Comparison of ENCODE assay signal across 11 cellular contexts in the genomic region with DNA sequence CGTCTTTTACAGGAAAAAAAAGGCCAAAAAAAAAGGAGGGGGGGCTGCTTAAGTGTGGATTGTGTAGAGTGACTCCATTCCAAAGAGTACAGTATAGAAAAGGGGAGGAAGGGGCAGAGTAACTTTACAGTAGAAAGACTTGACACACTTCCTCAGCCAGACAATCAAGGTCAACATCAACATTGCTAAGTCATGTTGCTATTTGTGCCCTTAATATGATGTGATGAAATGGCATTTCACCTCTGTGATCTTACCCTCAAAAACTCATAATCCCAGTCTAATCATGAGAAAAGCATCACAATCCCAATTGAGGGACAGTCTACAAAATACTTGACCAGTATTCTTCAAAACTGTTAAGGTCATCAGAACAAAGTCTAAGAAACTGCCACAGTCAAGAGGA. TPM values are rescaled to one million over a fixed set of nuclear protein-coding genes. Genes with fewer than 3 reads are reported as not detected.
DNase-seq lines count a peak whose midpoint lies in the region; ATAC-seq and TF ChIP-seq lines count a peak whose summit lies in the region.
"Had no signal": no experiment of that assay in that cellular context is flagged by ENCODE, and none has a peak within 500 bp of the region (broad histone marks: within the 10 kb centered on the region; RNA-seq: fewer than 3 reads in every experiment).

No MANE protein-coding gene starts in this region.

- H3K4me3 ChIP-seq in lung: no peak overlapping the region
- H3K4me3 ChIP-seq in upper lobe of left lung: no peak overlapping the region

- no peak for TF ChIP-seq EP300 in upper lobe of left lung (IDR thresholded peaks at IDR 0.05)

- no peak overlapping the region for H3K4me3 Mint-ChIP-seq in activated naive CD8-positive, alpha-beta T cell
- H3K4me3 Mint-ChIP-seq in activated naive CD8-positive, alpha-beta T cell treated with anti-CD3 and anti-CD28 coated beads for 36 hours: no peak overlapping the region
- H3K4me3 Mint-ChIP-seq in activated B cell treated with CpG ODN at 0.5 μM for 24 hours: no peak overlapping the region

- no peak for DNase-seq in activated naive CD8-positive, alpha-beta T cell treated with anti-CD3 and anti-CD28 coated beads for 36 hours
- DNase-seq in activated B cell treated with CpG ODN at 0.5 μM for 24 hours (no peak), lung (ENCODE audit: low spot score) (no peak), upper lobe of left lung (no peak), NCI-H774 (lab: John Stamatoyannopoulos, UW) (no peak), NCI-H69 (lab: John Stamatoyannopoulos, UW) (no peak)
- DNase-seq: activated gamma-delta T cell, NCI-H1105 treated with DMSO at 0.1 percent for 48 hours had no signal

- no peaks in the 10 kb centered on the region for H3K9me3 Mint-ChIP-seq in activated naive CD8-positive, alpha-beta T cell (ENCODE audit: low read depth)
- H3K9me3 Mint-ChIP-seq in activated naive CD8-positive, alpha-beta T cell treated with anti-CD3 and anti-CD28 coated beads for 36 hours: no peaks in the 10 kb centered on the region
- no peaks in the 10 kb centered on the region for H3K9me3 Mint-ChIP-seq in activated B cell treated with CpG ODN at 0.5 μM for 24 hours

- peaks cover 2% of the 10 kb centered on the region for H3K36me3 Mint-ChIP-seq in activated naive CD8-positive, alpha-beta T cell
- H3K36me3 Mint-ChIP-seq in activated naive CD8-positive, alpha-beta T cell treated with anti-CD3 and anti-CD28 coated beads for 36 hours: peaks cover 7% of the 10 kb centered on the region
- H3K36me3 Mint-ChIP-seq in activated B cell treated with CpG ODN at 0.5 μM for 24 hours (ENCODE audit: low read depth): peaks cover 4% of the 10 kb centered on the region

- H3K27me3 Mint-ChIP-seq in activated naive CD8-positive, alpha-beta T cell: no peaks in the 10 kb centered on the region
- no peaks in the 10 kb centered on the region for H3K27me3 Mint-ChIP-seq in activated naive CD8-positive, alpha-beta T cell treated with anti-CD3 and anti-CD28 coated beads for 36 hours
- no peaks in the 10 kb centered on the region for H3K27me3 Mint-ChIP-seq in activated B cell treated with CpG ODN at 0.5 μM for 24 hours

- no peak for TF ChIP-seq CTCF in activated B cell treated with CpG ODN at 0.5 μM for 24 hours (IDR thresholded peaks at IDR 0.05)
- no peak for TF ChIP-seq CTCF in lung (IDR thresholded peaks at IDR 0.05; ENCODE audit: control extremely low read depth, extremely low read depth)
- TF ChIP-seq CTCF in upper lobe of left lung (IDR thresholded peaks at IDR 0.05): no peak

- peaks cover 40% of the 10 kb centered on the region for H3K4me1 Mint-ChIP-seq in activated naive CD8-positive, alpha-beta T cell (ENCODE audit: low read depth)
- H3K4me1 Mint-ChIP-seq in activated naive CD8-positive, alpha-beta T cell treated with anti-CD3 and anti-CD28 coated beads for 36 hours: peaks cover 28% of the 10 kb centered on the region
- peaks cover 46% of the 10 kb centered on the region for H3K4me1 Mint-ChIP-seq in activated B cell treated with CpG ODN at 0.5 μM for 24 hours

- no peaks in the 10 kb centered on the region for H3K9me3 ChIP-seq in lung (ENCODE audit: control insufficient read depth in 2 of 2, insufficient read depth in 1 of 2, low read length in 1 of 2)
- H3K9me3 ChIP-seq in upper lobe of left lung: no peaks in the 10 kb centered on the region

- 55 to 75% methylated on average over 1 of the region's 1 CpG for WGBS in lung, 2 donors
- WGBS in upper lobe of left lung, 2 donors: 50 to 70% methylated on average over 1 of the region's 1 CpG

- no peak for TF ChIP-seq POLR2A in upper lobe of left lung (IDR thresholded peaks at IDR 0.05)

- CTCF ChIA-PET in activated B cell treated with CpG ODN at 0.5 μM for 24 hours (lab: Charles Lee): interaction anchor here (1.4 to 4.3 kb wide), 6 partner anchors 28 to 110 kb away, joined by 3 to 77 read pairs (median 6); no protein-coding TSS in a partner anchor

- POLR2A ChIA-PET in activated B cell treated with CpG ODN at 0.5 μM for 24 hours (lab: Charles Lee): interaction anchor here (1.1 to 1.7 kb wide), 2 partner anchors 34 to 90 kb away, joined by 3 to 4 read pairs; no protein-coding TSS in a partner anchor

- ATAC-seq in activated B cell treated with CpG ODN at 0.5 μM for 24 hours (ENCODE audit: low read depth): no peak
- no peak for ATAC-seq in lung (ENCODE audit: insufficient read depth, low FRiP score)
- no peak for ATAC-seq in upper lobe of left lung (ENCODE audit: low FRiP score in 2 of 2)
- no peak for ATAC-seq in HG03571 (IDR thresholded peaks at IDR 0.05; ENCODE audit: unreplicated experiment)

- H3K27ac Mint-ChIP-seq in activated naive CD8-positive, alpha-beta T cell: peak overlapping the region; percentile 25
- H3K27ac Mint-ChIP-seq in activated naive CD8-positive, alpha-beta T cell treated with anti-CD3 and anti-CD28 coated beads for 36 hours: no peak overlapping the region
- peak overlapping the region; percentile 98 for H3K27ac Mint-ChIP-seq in activated B cell treated with CpG ODN at 0.5 μM for 24 hours

- peak overlapping the region; percentile 38 to 75 for H3K27ac ChIP-seq in lung (ENCODE audit: low read depth in 1 of 2, low read length in 1 of 2)
- H3K27ac ChIP-seq in upper lobe of left lung: peak overlapping the region; percentile 99 to 100 (median 100)

- no peaks in the 10 kb centered on the region for H3K27me3 ChIP-seq in lung (ENCODE audit: control insufficient read depth, insufficient read depth)
- H3K27me3 ChIP-seq in upper lobe of left lung: no peaks in the 10 kb centered on the region

- intact Hi-C loops in activated B cell treated with CpG ODN at 0.5 μM for 24 hours (cut with micrococcal nuclease): loop anchor here (5.0 to 10.0 kb wide), 5 partner anchors 107 to 2000 kb away; partner anchors contain the start of genes DCAF12, HINT2, RPP25L and SPAG8

- H3K36me3 ChIP-seq in lung (ENCODE audit: control insufficient read depth in 2 of 2, insufficient read depth in 2 of 2, low read length in 2 of 2): no peaks in the 10 kb centered on the region
- no peaks in the 10 kb centered on the region for H3K36me3 ChIP-seq in upper lobe of left lung

- peaks cover 1 to 18% of the 10 kb centered on the region in 2 donors for H3K4me1 ChIP-seq in lung (ENCODE audit: control insufficient read depth in 2 of 2, insufficient read depth in 2 of 2, low read length in 2 of 2)
- H3K4me1 ChIP-seq in upper lobe of left lung: peaks cover 30 to 43% (median 39%) of the 10 kb centered on the region in 4 donors

RNA-seq across cellular contexts. Expression of gene UBE2R2, which starts 2.1 kb away (rescaled TPM):
- 10 to 100 TPM; 34.5 to 36.2 TPM for total RNA-seq in activated naive CD8-positive, alpha-beta T cell treated with anti-CD3 and anti-CD28 coated beads for 36 hours
- total RNA-seq in activated B cell treated with CpG ODN at 0.5 μM for 24 hours: 28.5 and 28.9 TPM in 2 replicates
- total RNA-seq in lung: 10 to 100 TPM; 29.4 to 29.5 TPM
- 10 to 100 TPM; 16.2 to 25.4 TPM for polyA plus RNA-seq in lung
- 10 to 100 TPM; 24.6 to 33.6 (median 28.8) TPM for total RNA-seq in upper lobe of left lung

RNA-seq across cellular contexts. Expression of gene PRSS3, which starts 19.5 kb away (rescaled TPM):
- not detected for total RNA-seq in activated naive CD8-positive, alpha-beta T cell treated with anti-CD3 and anti-CD28 coated beads for 36 hours
- total RNA-seq in activated B cell treated with CpG ODN at 0.5 μM for 24 hours (not detected in 2 replicates), lung (1 to 10 TPM in 1 of 2 donors, not detected in 1; 1.3 TPM), upper lobe of left lung (1 to 10 TPM in 1 of 6 donors, under 1 TPM in 1, not detected in 4; 0.69 to 2.1 TPM)
- under 1 TPM; 0.26 to 0.37 TPM for polyA plus RNA-seq in lung
- total RNA-seq: myocyte had no signal
